Comparison of ENCODE assay signal across 1 cellular context in the genomic region with DNA sequence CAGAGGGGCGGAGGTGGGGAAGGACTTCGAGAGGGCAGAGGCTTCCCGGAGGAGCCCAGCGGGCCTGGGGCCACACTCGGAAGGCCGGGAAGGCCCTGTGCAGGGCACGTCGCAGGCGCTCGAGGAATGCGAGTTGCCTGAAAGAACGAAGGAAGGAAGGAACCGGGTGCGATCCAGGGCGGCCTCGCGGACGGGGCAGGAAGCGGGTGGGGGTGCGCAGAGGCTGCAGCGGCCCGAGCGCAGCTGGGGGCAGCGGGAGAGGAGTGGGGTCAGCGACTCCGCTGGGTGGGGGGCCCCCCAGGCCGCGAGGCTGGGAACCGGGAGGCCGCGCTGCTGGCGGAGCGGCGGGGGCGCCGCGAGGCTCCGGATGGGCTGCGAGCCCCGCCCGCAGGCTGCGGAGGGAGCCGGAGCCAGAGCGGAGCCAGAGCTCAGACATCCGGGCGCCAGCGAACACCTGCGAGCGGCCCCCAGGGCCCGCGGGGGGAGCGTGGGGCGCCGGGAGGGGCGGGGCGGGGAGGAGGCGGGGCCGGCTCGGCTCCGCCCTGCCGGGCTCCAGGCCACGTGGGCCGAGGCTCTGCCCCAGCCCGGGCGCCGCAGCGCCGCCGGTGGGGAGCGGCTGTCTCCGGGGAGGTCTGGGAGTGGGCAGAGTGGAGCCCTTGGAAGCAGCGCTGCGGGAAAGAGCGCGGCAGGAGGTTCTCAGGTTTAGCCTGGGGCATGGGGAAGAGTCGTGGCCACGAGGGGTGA.
TF ChIP-seq lines count a peak whose summit lies in the region.

No MANE protein-coding gene starts in this region.

TF ChIP-seq in HepG2, 621 proteins besides CTCF, POLR2A, EP300 and RAD21 (continued from another document and continues in another):
- TF ChIP-seq REXO4 (CRISPR knock-in tag; IDR thresholded peaks at IDR 0.05; ENCODE audit: borderline replicate concordance) (no peak), ZFAT (CRISPR knock-in tag; conservative IDR thresholded peaks at IDR 0.05) (no peak), ZNF274 (CRISPR knock-in tag; IDR thresholded peaks at IDR 0.05) (0 out of 2 replicates have a peak, but pooled peaks have one; percentile 36), ATF7 (IDR thresholded peaks at IDR 0.05) (no peak), ATF7 (CRISPR knock-in tag; IDR thresholded peaks at IDR 0.05) (peak; percentile 39; the same call in 1 of the 2 replicates), GPN1 (CRISPR knock-in tag; IDR thresholded peaks at IDR 0.05; ENCODE audit: borderline replicate concordance) (no peak), ZNF354B (CRISPR knock-in tag; IDR thresholded peaks at IDR 0.05) (no peak), MXI1 (IDR thresholded peaks at IDR 0.05; ENCODE audit: borderline replicate concordance, low read depth, low read length) (peak; percentile 88; the same call in 1 of the 3 replicates), HNRNPLL (IDR thresholded peaks at IDR 0.05; ENCODE audit: low read depth, low read length, poor library complexity, severe bottlenecking) (peak; percentile 73), ZNF333 (CRISPR knock-in tag; IDR thresholded peaks at IDR 0.05; ENCODE audit: borderline replicate concordance) (no peak), FOXA3 (CRISPR knock-in tag; IDR thresholded peaks at IDR 0.05) (peak; percentile 50; the same call in 1 of the 2 replicates), ZNF317 (CRISPR knock-in tag; IDR thresholded peaks at IDR 0.05) (no peak)
- TF ChIP-seq, protein P1, sequence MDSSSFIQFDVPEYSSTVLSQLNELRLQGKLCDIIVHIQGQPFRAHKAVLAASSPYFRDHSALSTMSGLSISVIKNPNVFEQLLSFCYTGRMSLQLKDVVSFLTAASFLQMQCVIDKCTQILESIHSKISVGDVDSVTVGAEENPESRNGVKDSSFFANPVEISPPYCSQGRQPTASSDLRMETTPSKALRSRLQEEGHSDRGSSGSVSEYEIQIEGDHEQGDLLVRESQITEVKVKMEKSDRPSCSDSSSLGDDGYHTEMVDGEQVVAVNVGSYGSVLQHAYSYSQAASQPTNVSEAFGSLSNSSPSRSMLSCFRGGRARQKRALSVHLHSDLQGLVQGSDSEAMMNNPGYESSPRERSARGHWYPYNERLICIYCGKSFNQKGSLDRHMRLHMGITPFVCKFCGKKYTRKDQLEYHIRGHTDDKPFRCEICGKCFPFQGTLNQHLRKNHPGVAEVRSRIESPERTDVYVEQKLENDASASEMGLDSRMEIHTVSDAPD (CRISPR knock-in tag; IDR thresholded peaks at IDR 0.05) = peak; percentile 46; the same call in 1 of the 2 replicates
- TF ChIP-seq, protein P2, sequence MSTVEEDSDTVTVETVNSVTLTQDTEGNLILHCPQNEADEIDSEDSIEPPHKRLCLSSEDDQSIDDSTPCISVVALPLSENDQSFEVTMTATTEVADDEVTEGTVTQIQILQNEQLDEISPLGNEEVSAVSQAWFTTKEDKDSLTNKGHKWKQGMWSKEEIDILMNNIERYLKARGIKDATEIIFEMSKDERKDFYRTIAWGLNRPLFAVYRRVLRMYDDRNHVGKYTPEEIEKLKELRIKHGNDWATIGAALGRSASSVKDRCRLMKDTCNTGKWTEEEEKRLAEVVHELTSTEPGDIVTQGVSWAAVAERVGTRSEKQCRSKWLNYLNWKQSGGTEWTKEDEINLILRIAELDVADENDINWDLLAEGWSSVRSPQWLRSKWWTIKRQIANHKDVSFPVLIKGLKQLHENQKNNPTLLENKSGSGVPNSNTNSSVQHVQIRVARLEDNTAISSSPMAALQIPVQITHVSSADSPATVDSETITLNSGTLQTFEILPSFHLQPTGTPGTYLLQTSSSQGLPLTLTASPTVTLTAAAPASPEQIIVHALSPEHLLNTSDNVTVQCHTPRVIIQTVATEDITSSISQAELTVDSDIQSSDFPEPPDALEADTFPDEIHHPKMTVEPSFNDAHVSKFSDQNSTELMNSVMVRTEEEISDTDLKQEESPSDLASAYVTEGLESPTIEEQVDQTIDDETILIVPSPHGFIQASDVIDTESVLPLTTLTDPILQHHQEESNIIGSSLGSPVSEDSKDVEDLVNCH (CRISPR knock-in tag; IDR thresholded peaks at IDR 0.05) = no peak
- TF ChIP-seq, protein P3, sequence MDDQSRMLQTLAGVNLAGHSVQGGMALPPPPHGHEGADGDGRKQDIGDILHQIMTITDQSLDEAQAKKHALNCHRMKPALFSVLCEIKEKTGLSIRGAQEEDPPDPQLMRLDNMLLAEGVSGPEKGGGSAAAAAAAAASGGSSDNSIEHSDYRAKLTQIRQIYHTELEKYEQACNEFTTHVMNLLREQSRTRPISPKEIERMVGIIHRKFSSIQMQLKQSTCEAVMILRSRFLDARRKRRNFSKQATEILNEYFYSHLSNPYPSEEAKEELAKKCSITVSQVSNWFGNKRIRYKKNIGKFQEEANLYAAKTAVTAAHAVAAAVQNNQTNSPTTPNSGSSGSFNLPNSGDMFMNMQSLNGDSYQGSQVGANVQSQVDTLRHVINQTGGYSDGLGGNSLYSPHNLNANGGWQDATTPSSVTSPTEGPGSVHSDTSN (CRISPR knock-in tag; IDR thresholded peaks at IDR 0.05; ENCODE audit: borderline replicate concordance) = no peak
- TF ChIP-seq, protein P4, sequence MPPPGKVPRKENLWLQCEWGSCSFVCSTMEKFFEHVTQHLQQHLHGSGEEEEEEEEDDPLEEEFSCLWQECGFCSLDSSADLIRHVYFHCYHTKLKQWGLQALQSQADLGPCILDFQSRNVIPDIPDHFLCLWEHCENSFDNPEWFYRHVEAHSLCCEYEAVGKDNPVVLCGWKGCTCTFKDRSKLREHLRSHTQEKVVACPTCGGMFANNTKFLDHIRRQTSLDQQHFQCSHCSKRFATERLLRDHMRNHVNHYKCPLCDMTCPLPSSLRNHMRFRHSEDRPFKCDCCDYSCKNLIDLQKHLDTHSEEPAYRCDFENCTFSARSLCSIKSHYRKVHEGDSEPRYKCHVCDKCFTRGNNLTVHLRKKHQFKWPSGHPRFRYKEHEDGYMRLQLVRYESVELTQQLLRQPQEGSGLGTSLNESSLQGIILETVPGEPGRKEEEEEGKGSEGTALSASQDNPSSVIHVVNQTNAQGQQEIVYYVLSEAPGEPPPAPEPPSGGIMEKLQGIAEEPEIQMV (CRISPR knock-in tag; IDR thresholded peaks at IDR 0.05; ENCODE audit: low read depth) = 0 out of 2 replicates have a peak, but pooled peaks have one; percentile 31
- TF ChIP-seq, protein P5, sequence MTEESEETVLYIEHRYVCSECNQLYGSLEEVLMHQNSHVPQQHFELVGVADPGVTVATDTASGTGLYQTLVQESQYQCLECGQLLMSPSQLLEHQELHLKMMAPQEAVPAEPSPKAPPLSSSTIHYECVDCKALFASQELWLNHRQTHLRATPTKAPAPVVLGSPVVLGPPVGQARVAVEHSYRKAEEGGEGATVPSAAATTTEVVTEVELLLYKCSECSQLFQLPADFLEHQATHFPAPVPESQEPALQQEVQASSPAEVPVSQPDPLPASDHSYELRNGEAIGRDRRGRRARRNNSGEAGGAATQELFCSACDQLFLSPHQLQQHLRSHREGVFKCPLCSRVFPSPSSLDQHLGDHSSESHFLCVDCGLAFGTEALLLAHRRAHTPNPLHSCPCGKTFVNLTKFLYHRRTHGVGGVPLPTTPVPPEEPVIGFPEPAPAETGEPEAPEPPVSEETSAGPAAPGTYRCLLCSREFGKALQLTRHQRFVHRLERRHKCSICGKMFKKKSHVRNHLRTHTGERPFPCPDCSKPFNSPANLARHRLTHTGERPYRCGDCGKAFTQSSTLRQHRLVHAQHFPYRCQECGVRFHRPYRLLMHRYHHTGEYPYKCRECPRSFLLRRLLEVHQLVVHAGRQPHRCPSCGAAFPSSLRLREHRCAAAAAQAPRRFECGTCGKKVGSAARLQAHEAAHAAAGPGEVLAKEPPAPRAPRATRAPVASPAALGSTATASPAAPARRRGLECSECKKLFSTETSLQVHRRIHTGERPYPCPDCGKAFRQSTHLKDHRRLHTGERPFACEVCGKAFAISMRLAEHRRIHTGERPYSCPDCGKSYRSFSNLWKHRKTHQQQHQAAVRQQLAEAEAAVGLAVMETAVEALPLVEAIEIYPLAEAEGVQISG (CRISPR knock-in tag; IDR thresholded peaks at IDR 0.05) = peak; percentile 39; the same call in 1 of the 2 replicates
- TF ChIP-seq, protein P6, sequence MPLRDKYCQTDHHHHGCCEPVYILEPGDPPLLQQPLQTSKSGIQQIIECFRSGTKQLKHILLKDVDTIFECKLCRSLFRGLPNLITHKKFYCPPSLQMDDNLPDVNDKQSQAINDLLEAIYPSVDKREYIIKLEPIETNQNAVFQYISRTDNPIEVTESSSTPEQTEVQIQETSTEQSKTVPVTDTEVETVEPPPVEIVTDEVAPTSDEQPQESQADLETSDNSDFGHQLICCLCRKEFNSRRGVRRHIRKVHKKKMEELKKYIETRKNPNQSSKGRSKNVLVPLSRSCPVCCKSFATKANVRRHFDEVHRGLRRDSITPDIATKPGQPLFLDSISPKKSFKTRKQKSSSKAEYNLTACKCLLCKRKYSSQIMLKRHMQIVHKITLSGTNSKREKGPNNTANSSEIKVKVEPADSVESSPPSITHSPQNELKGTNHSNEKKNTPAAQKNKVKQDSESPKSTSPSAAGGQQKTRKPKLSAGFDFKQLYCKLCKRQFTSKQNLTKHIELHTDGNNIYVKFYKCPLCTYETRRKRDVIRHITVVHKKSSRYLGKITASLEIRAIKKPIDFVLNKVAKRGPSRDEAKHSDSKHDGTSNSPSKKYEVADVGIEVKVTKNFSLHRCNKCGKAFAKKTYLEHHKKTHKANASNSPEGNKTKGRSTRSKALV (CRISPR knock-in tag; IDR thresholded peaks at IDR 0.05) = no peak
- TF ChIP-seq, protein P7, sequence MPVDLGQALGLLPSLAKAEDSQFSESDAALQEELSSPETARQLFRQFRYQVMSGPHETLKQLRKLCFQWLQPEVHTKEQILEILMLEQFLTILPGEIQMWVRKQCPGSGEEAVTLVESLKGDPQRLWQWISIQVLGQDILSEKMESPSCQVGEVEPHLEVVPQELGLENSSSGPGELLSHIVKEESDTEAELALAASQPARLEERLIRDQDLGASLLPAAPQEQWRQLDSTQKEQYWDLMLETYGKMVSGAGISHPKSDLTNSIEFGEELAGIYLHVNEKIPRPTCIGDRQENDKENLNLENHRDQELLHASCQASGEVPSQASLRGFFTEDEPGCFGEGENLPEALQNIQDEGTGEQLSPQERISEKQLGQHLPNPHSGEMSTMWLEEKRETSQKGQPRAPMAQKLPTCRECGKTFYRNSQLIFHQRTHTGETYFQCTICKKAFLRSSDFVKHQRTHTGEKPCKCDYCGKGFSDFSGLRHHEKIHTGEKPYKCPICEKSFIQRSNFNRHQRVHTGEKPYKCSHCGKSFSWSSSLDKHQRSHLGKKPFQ (CRISPR knock-in tag; IDR thresholded peaks at IDR 0.05; ENCODE audit: insufficient replicate concordance) = peak; percentile 69
- TF ChIP-seq, protein P8, sequence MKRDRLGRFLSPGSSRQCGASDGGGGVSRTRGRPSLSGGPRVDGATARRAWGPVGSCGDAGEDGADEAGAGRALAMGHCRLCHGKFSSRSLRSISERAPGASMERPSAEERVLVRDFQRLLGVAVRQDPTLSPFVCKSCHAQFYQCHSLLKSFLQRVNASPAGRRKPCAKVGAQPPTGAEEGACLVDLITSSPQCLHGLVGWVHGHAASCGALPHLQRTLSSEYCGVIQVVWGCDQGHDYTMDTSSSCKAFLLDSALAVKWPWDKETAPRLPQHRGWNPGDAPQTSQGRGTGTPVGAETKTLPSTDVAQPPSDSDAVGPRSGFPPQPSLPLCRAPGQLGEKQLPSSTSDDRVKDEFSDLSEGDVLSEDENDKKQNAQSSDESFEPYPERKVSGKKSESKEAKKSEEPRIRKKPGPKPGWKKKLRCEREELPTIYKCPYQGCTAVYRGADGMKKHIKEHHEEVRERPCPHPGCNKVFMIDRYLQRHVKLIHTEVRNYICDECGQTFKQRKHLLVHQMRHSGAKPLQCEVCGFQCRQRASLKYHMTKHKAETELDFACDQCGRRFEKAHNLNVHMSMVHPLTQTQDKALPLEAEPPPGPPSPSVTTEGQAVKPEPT (CRISPR knock-in tag; IDR thresholded peaks at IDR 0.05; ENCODE audit: low read depth) = peak; percentile 69; the same call in 1 of the 2 replicates
- TF ChIP-seq, protein P9, sequence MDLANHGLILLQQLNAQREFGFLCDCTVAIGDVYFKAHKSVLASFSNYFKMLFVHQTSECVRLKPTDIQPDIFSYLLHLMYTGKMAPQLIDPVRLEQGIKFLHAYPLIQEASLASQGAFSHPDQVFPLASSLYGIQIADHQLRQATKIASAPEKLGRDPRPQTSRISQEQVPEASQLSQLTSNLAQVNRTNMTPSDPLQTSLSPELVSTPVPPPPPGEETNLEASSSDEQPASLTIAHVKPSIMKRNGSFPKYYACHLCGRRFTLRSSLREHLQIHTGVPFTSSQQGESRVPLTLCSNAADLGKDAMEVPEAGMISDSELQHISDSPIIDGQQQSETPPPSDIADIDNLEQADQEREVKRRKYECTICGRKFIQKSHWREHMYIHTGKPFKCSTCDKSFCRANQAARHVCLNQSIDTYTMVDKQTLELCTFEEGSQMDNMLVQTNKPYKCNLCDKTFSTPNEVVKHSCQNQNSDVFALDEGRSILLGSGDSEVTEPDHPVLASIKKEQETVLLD (CRISPR knock-in tag; IDR thresholded peaks at IDR 0.05; ENCODE audit: low read depth) = peak; percentile 65; the same call in 1 of the 2 replicates
- TF ChIP-seq, protein P10, sequence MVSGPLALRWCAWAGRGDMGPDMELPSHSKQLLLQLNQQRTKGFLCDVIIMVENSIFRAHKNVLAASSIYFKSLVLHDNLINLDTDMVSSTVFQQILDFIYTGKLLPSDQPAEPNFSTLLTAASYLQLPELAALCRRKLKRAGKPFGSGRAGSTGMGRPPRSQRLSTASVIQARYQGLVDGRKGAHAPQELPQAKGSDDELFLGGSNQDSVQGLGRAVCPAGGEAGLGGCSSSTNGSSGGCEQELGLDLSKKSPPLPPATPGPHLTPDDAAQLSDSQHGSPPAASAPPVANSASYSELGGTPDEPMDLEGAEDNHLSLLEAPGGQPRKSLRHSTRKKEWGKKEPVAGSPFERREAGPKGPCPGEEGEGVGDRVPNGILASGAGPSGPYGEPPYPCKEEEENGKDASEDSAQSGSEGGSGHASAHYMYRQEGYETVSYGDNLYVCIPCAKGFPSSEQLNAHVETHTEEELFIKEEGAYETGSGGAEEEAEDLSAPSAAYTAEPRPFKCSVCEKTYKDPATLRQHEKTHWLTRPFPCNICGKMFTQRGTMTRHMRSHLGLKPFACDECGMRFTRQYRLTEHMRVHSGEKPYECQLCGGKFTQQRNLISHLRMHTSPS (CRISPR knock-in tag; IDR thresholded peaks at IDR 0.05; ENCODE audit: low read depth) = no peak
- TF ChIP-seq, protein P11, sequence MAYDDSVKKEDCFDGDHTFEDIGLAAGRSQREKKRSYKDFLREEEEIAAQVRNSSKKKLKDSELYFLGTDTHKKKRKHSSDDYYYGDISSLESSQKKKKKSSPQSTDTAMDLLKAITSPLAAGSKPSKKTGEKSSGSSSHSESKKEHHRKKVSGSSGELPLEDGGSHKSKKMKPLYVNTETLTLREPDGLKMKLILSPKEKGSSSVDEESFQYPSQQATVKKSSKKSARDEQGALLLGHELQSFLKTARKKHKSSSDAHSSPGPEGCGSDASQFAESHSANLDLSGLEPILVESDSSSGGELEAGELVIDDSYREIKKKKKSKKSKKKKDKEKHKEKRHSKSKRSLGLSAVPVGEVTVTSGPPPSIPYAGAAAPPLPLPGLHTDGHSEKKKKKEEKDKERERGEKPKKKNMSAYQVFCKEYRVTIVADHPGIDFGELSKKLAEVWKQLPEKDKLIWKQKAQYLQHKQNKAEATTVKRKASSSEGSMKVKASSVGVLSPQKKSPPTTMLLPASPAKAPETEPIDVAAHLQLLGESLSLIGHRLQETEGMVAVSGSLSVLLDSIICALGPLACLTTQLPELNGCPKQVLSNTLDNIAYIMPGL (CRISPR knock-in tag; IDR thresholded peaks at IDR 0.05; ENCODE audit: borderline replicate concordance in 1 of 2, low read depth in 1 of 2) = peak in 1 of 2 experiments; percentile 54; a peak in 1 of 4 replicates
